1 cellular context compared by ENCODE assay signal in genomic region chr10:15208221-15208620, GRCh38.
TF ChIP-seq lines count a peak whose summit lies in the region.

No MANE protein-coding gene starts in this region.

TF ChIP-seq in HCT116, 20 proteins besides CTCF, POLR2A, EP300 and RAD21 (continued from another document):
- no peak for TF ChIP-seq REST (IDR thresholded peaks at IDR 0.05; ENCODE audit: low read depth)
- no peak for TF ChIP-seq ELF1 (IDR thresholded peaks at IDR 0.05; ENCODE audit: borderline replicate concordance, low read depth)
- TF ChIP-seq EGR1 (IDR thresholded peaks at IDR 0.05; ENCODE audit: low read depth), result no peak
- TF ChIP-seq MAX (IDR thresholded peaks at IDR 0.05), result no peak
- no peak for TF ChIP-seq FOSL1 (IDR thresholded peaks at IDR 0.05; ENCODE audit: low read depth)
- TF ChIP-seq POLR2AphosphoS5 (IDR thresholded peaks at IDR 0.05; ENCODE audit: low read depth, low read length), result no peak
- TF ChIP-seq EZH2 (IDR thresholded peaks at IDR 0.05), result no peak
- no peak for TF ChIP-seq CBX3 (IDR thresholded peaks at IDR 0.05; ENCODE audit: low read depth)
